9 cellular contexts compared by ENCODE assay signal in genomic region chr14:58488550-58488949, GRCh38.
DNase-seq lines count a peak whose midpoint lies in the region; ATAC-seq lines count a peak whose summit lies in the region.
"Had no signal": no experiment of that assay in that cellular context is flagged by ENCODE, and none has a peak within 500 bp of the region (broad histone marks: within the 10 kb centered on the region; RNA-seq: fewer than 3 reads in every experiment).

No MANE protein-coding gene starts in this region.

- H3K4me3 Mint-ChIP-seq in activated CD4-positive, alpha-beta memory T cell treated with anti-CD3 and anti-CD28 coated beads for 36 hours = no peak overlapping the region
- H3K4me3 Mint-ChIP-seq in activated T-helper 2 cell treated with anti-CD3 and anti-CD28 coated beads, Interferon-gamma antibody, Interleukin-2, Interleukin-4, amounts not matched to agents 10 μg/mL and 5 μg/mL and 100 μg/mL, durations not matched to agents 14 hours and 24 hours and 36 hours (ENCODE audit: low read depth) = no peak overlapping the region
- H3K4me3 Mint-ChIP-seq: stimulated activated memory B cell treated with anti-CD40 and anti-IgM and Interleukin-4, amounts not matched to agents 10 μg/mL and 1 μg/mL and 100 μg/mL, for 72 hours had no signal

- peak; percentile 10 for DNase-seq in SIG-M5 treated with dmso at 0.1 percent for 504 hours (lab: John Stamatoyannopoulos, UW; ENCODE audit: unreplicated experiment)
- DNase-seq in SIG-M5 (lab: John Stamatoyannopoulos, UW) = no peak
- peak; percentile 38 for DNase-seq in activated CD4-positive, alpha-beta memory T cell treated with anti-CD3 and anti-CD28 coated beads for 36 hours
- peak; percentile 64 for DNase-seq in kidney glomerular epithelial cell (lab: John Stamatoyannopoulos, UW)
- DNase-seq in activated T-helper 2 cell treated with anti-CD3 and anti-CD28 coated beads, Interferon-gamma antibody, Interleukin-2, Interleukin-4, amounts not matched to agents 10 μg/mL and 5 μg/mL and 100 μg/mL, durations not matched to agents 14 hours and 24 hours and 36 hours (ENCODE audit: low spot score) = no peak
- no peak for DNase-seq in NCI-H2227 treated with DMSO at 0.1 percent for 48 hours (lab: John Stamatoyannopoulos, UW)

- peak; percentile 47 for ATAC-seq in HG02759 (IDR thresholded peaks at IDR 0.05; ENCODE audit: unreplicated experiment)
- ATAC-seq in GM19328 (IDR thresholded peaks at IDR 0.05; ENCODE audit: unreplicated experiment) = no peak
- ATAC-seq: stimulated activated memory B cell treated with anti-CD40 and anti-IgM and Interleukin-4, amounts not matched to agents 10 μg/mL and 1 μg/mL and 100 μg/mL, for 72 hours had no signal

- intact Hi-C loops in activated CD4-positive, alpha-beta memory T cell treated with anti-CD3 and anti-CD28 coated beads for 36 hours (cut with micrococcal nuclease) = no loop called here
- intact Hi-C loops in activated T-helper 2 cell treated with anti-CD3 and anti-CD28 coated beads, Interferon-gamma antibody, Interleukin-2, Interleukin-4, amounts not matched to agents 10 μg/mL and 5 μg/mL and 100 μg/mL, durations not matched to agents 14 hours and 24 hours and 36 hours (cut with micrococcal nuclease) = no loop called here

- peaks cover 7% of the 10 kb centered on the region for H3K4me1 Mint-ChIP-seq in activated CD4-positive, alpha-beta memory T cell treated with anti-CD3 and anti-CD28 coated beads for 36 hours (ENCODE audit: low read depth)
- H3K4me1 Mint-ChIP-seq in activated T-helper 2 cell treated with anti-CD3 and anti-CD28 coated beads, Interferon-gamma antibody, Interleukin-2, Interleukin-4, amounts not matched to agents 10 μg/mL and 5 μg/mL and 100 μg/mL, durations not matched to agents 14 hours and 24 hours and 36 hours (ENCODE audit: low read depth) = peaks cover 11% of the 10 kb centered on the region
- H3K4me1 Mint-ChIP-seq: stimulated activated memory B cell treated with anti-CD40 and anti-IgM and Interleukin-4, amounts not matched to agents 10 μg/mL and 1 μg/mL and 100 μg/mL, for 72 hours had no signal

- H3K9me3 Mint-ChIP-seq in activated CD4-positive, alpha-beta memory T cell treated with anti-CD3 and anti-CD28 coated beads for 36 hours = peaks cover 3% of the 10 kb centered on the region
- peaks cover 3% of the 10 kb centered on the region for H3K9me3 Mint-ChIP-seq in activated T-helper 2 cell treated with anti-CD3 and anti-CD28 coated beads, Interferon-gamma antibody, Interleukin-2, Interleukin-4, amounts not matched to agents 10 μg/mL and 5 μg/mL and 100 μg/mL, durations not matched to agents 14 hours and 24 hours and 36 hours

- POLR2A ChIA-PET in activated CD4-positive, alpha-beta memory T cell treated with anti-CD3 and anti-CD28 coated beads for 36 hours (lab: Charles Lee) = no interaction called here

- CTCF ChIA-PET in activated CD4-positive, alpha-beta memory T cell treated with anti-CD3 and anti-CD28 coated beads for 36 hours (lab: Charles Lee) = interaction anchor here (6.4 kb wide), 1 partner anchor 13 kb away, joined by 34 read pairs; no protein-coding TSS in a partner anchor

- no peak overlapping the region for H3K27ac Mint-ChIP-seq in activated CD4-positive, alpha-beta memory T cell treated with anti-CD3 and anti-CD28 coated beads for 36 hours
- no peak overlapping the region for H3K27ac Mint-ChIP-seq in activated T-helper 2 cell treated with anti-CD3 and anti-CD28 coated beads, Interferon-gamma antibody, Interleukin-2, Interleukin-4, amounts not matched to agents 10 μg/mL and 5 μg/mL and 100 μg/mL, durations not matched to agents 14 hours and 24 hours and 36 hours
- H3K27ac Mint-ChIP-seq: stimulated activated memory B cell treated with anti-CD40 and anti-IgM and Interleukin-4, amounts not matched to agents 10 μg/mL and 1 μg/mL and 100 μg/mL, for 72 hours had no signal

- peaks cover 18% of the 10 kb centered on the region for H3K36me3 Mint-ChIP-seq in activated CD4-positive, alpha-beta memory T cell treated with anti-CD3 and anti-CD28 coated beads for 36 hours
- peaks cover 16% of the 10 kb centered on the region for H3K36me3 Mint-ChIP-seq in activated T-helper 2 cell treated with anti-CD3 and anti-CD28 coated beads, Interferon-gamma antibody, Interleukin-2, Interleukin-4, amounts not matched to agents 10 μg/mL and 5 μg/mL and 100 μg/mL, durations not matched to agents 14 hours and 24 hours and 36 hours (ENCODE audit: low read depth)

- no peaks in the 10 kb centered on the region for H3K27me3 Mint-ChIP-seq in activated CD4-positive, alpha-beta memory T cell treated with anti-CD3 and anti-CD28 coated beads for 36 hours
- H3K27me3 Mint-ChIP-seq in activated T-helper 2 cell treated with anti-CD3 and anti-CD28 coated beads, Interferon-gamma antibody, Interleukin-2, Interleukin-4, amounts not matched to agents 10 μg/mL and 5 μg/mL and 100 μg/mL, durations not matched to agents 14 hours and 24 hours and 36 hours (ENCODE audit: low read depth) = no peaks in the 10 kb centered on the region
- H3K27me3 Mint-ChIP-seq: stimulated activated memory B cell treated with anti-CD40 and anti-IgM and Interleukin-4, amounts not matched to agents 10 μg/mL and 1 μg/mL and 100 μg/mL, for 72 hours had no signal

Comparison
In these comparisons a context has a peak if more than half of its experiments do, and no peak if none do; other contexts are left out.
1. DNase-seq: peak in SIG-M5 treated with dmso at 0.1 percent for 504 hours (single experiment), activated CD4-positive, alpha-beta memory T cell treated with anti-CD3 and anti-CD28 coated beads for 36 hours (single experiment) and kidney glomerular epithelial cell (single experiment); none in SIG-M5 (single experiment), activated T-helper 2 cell treated with anti-CD3 and anti-CD28 coated beads, Interferon-gamma antibody, Interleukin-2, Interleukin-4, amounts not matched to agents 10 μg/mL and 5 μg/mL and 100 μg/mL, durations not matched to agents 14 hours and 24 hours and 36 hours (single experiment) and NCI-H2227 treated with DMSO at 0.1 percent for 48 hours (single experiment).